ENCODE assay signal across 8 cellular contexts in the genomic region with DNA sequence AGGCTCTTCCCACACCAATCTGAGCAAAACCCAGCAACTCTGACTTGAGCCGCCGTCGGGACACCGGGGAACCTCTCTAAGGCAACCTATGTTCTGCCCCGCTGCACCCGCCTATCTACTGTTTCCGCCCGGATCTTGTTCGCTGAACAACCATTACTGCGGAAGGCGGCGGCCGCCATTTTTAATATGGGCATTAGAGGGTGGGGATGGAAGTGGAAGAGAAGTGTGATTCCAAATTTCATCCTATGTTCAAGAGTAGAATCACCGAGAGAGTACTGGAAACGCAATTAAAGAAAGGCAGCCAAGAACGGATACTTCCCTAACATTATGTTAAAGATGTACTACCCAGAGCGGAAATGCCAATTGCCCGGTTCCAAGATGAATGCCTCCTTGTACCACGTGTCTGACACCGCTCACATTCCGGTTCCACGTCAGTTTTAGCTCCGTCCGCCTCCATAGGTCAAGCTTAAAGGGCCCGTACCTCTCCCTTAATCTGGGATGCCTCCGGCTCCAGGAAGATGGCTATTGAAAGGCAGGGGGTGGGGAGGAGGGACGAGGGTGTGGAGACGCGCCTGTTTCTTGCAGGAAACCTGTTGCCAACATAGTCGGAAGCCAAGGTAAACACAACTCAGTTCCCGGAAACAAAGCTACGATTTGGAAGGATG. TPM values are rescaled to one million over a fixed set of nuclear protein-coding genes. Genes with fewer than 3 reads are reported as not detected.
DNase-seq lines count a peak whose midpoint lies in the region; ATAC-seq, FAIRE-seq and TF ChIP-seq lines count a peak whose summit lies in the region.

Gene DPAGT1, minus strand, starts transcription at position 95 of the 665 bp plus-strand sequence. CDS start 198 bp downstream, outside the sequence.

- peak within 1 kb of the TSS; percentile 97 for H3K27ac Mint-ChIP-seq in T-helper 1 cell treated with Interleukin-12 subunit alpha and Interleukin-12 subunit beta and Interleukin-4 antibody, amounts not matched to agents 30 μg/mL and 1 μg/mL, for 36 hours

- peaks cover 21% of the 10 kb centered on the region for H3K36me3 ChIP-seq in left ventricle myocardium inferior
- H3K36me3 ChIP-seq in upper lobe of right lung = peaks cover 15% of the 10 kb centered on the region

- peak within 1 kb of the TSS; percentile 97 for H3K27ac ChIP-seq in left ventricle myocardium inferior (replicated peaks)
- peak within 1 kb of the TSS; percentile 98 for H3K27ac ChIP-seq in upper lobe of right lung

- FAIRE-seq in GM12891 (lab: Jason Lieb, UNC) = peak; percentile 94

- intact Hi-C loops in left ventricle myocardium inferior (cut with micrococcal nuclease) (no loop called here), posterior vena cava (cut with DNase I) (no loop called here), upper lobe of right lung (cut with DNase I) (no loop called here)

- DNase-seq in GM12891 (ENCODE audit: insufficient read length, low spot score) = peak; percentile 59
- DNase-seq in NCI-H146 treated with DMSO at 0.1 percent for 48 hours (lab: John Stamatoyannopoulos, UW; ENCODE audit: unreplicated experiment) = peak; percentile 98
- peak in 55 of 56 donors; percentile 60 to 99 (median 86) for DNase-seq in amygdala (lab: John Stamatoyannopoulos, UW)
- peak; percentile 86 for DNase-seq in left ventricle myocardium inferior
- DNase-seq in posterior vena cava (ENCODE audit: low spot score) = peak; percentile 95
- peak; percentile 91 for DNase-seq in upper lobe of right lung

- peaks cover 29% of the 10 kb centered on the region for H3K4me1 Mint-ChIP-seq in T-helper 1 cell treated with Interleukin-12 subunit alpha and Interleukin-12 subunit beta and Interleukin-4 antibody, amounts not matched to agents 30 μg/mL and 1 μg/mL, for 36 hours (ENCODE audit: low read depth)

- H3K9me3 ChIP-seq in left ventricle myocardium inferior (replicated peaks) = no peaks in the 10 kb centered on the region
- no peaks in the 10 kb centered on the region for H3K9me3 ChIP-seq in upper lobe of right lung

- H3K9me3 Mint-ChIP-seq in T-helper 1 cell treated with Interleukin-12 subunit alpha and Interleukin-12 subunit beta and Interleukin-4 antibody, amounts not matched to agents 30 μg/mL and 1 μg/mL, for 36 hours = no peaks in the 10 kb centered on the region

- peak within 1 kb of the TSS; percentile 89 for H3K4me3 Mint-ChIP-seq in T-helper 1 cell treated with Interleukin-12 subunit alpha and Interleukin-12 subunit beta and Interleukin-4 antibody, amounts not matched to agents 30 μg/mL and 1 μg/mL, for 36 hours

- H3K4me1 ChIP-seq in left ventricle myocardium inferior (peaks cover 42% of the 10 kb centered on the region), upper lobe of right lung (peaks cover 19% of the 10 kb centered on the region)

- peaks cover 21% of the 10 kb centered on the region for H3K36me3 Mint-ChIP-seq in T-helper 1 cell treated with Interleukin-12 subunit alpha and Interleukin-12 subunit beta and Interleukin-4 antibody, amounts not matched to agents 30 μg/mL and 1 μg/mL, for 36 hours (ENCODE audit: low read depth)

- TF ChIP-seq POLR2A in GM12891 (IDR thresholded peaks at IDR 0.05; ENCODE audit: low read depth, low read length) = no peak

- ATAC-seq in HG02870 (IDR thresholded peaks at IDR 0.05; ENCODE audit: unreplicated experiment) = peak; percentile 78
- ATAC-seq in upper lobe of right lung = peak; percentile 93

- TF ChIP-seq CTCF in left ventricle myocardium inferior (IDR thresholded peaks at IDR 0.05; ENCODE audit: borderline replicate concordance) (no peak), upper lobe of right lung (IDR thresholded peaks at IDR 0.05) (no peak)

- no peaks in the 10 kb centered on the region for H3K27me3 ChIP-seq in left ventricle myocardium inferior (ENCODE audit: low read depth)
- no peaks in the 10 kb centered on the region for H3K27me3 ChIP-seq in upper lobe of right lung

- peak within 1 kb of the TSS; percentile 93 for H3K4me3 ChIP-seq in left ventricle myocardium inferior
- peak within 1 kb of the TSS; percentile 93 for H3K4me3 ChIP-seq in upper lobe of right lung

- no peaks in the 10 kb centered on the region for H3K27me3 Mint-ChIP-seq in T-helper 1 cell treated with Interleukin-12 subunit alpha and Interleukin-12 subunit beta and Interleukin-4 antibody, amounts not matched to agents 30 μg/mL and 1 μg/mL, for 36 hours (ENCODE audit: low read depth)

TF ChIP-seq in GM12891, 5 proteins besides CTCF, POLR2A, EP300 and RAD21:
- peak; percentile 99 for TF ChIP-seq PAX5 (IDR thresholded peaks at IDR 0.05; ENCODE audit: insufficient read depth, low read length, severe bottlenecking)
- TF ChIP-seq POU2F2 (IDR thresholded peaks at IDR 0.05; ENCODE audit: low read depth, low read length) = peak; percentile 43; the same call in 1 of the 2 replicates
- peak; percentile 24; the same call in 1 of the 2 replicates for TF ChIP-seq SPI1 (IDR thresholded peaks at IDR 0.05; ENCODE audit: low read depth, low read length)
- TF ChIP-seq POLR2AphosphoS5 (IDR thresholded peaks at IDR 0.05; ENCODE audit: low read depth, low read length) = no peak
- peak; percentile 84; the same call in 1 of the 2 replicates for TF ChIP-seq TAF1 (IDR thresholded peaks at IDR 0.05; ENCODE audit: low read depth, low read length)

RNA-seq across cellular contexts. Expression of gene DPAGT1, which starts in this region (rescaled TPM):
- 14.3 TPM for polyA plus RNA-seq in GM12891 (2012; ENCODE audit: low read depth, missing spikeins)
- 15.4 TPM for total RNA-seq in left ventricle myocardium inferior
- total RNA-seq in posterior vena cava = 10 to 100 TPM; 23.8 to 24.2 TPM
- total RNA-seq in upper lobe of right lung = 38.4 TPM

Comparison
In these comparisons a context has a peak if more than half of its experiments do, and no peak if none do; other contexts are left out.
1. Peak in every context shown above with its lines: DNase-seq, ATAC-seq, H3K4me3 ChIP-seq and H3K27ac ChIP-seq.